Comparison of ENCODE assay signal across 17 cellular contexts in the genomic region with DNA sequence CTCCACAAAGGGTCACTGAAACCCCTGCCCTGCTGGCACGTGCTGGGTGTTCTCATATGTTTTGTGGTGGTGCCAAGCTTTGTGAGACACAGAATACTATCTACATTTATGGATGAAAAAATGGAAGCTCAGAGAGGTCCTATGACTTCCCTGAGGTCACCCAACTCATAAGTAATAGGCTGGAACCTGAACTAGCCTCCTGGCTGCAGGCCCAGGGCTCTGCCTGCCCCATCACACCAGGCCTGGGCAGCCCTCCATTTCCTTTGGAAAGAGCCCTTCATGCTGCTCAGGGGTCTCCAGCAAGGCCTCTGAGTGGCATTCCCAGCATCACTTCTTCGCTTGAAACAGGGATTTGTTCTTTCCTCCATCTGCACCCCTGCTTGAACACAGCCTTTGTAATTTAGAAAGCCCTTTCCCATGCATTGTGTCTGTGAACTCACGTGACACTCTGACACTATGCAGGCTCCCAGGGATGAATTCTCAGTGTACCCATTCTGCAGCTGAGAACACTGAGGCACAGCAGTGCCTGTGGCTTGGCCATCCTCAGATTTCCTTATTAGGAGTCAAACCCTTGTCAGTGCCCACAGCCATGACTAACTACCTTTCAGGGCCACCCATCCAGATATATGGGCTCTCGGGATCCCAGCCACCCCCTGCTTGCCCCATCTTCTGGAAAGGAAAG.
A peak's percentile ranks its signal among the peaks of the same experiment; 100 is the strongest.
DNase-seq lines count a peak whose midpoint lies in the region; ATAC-seq, FAIRE-seq and TF ChIP-seq lines count a peak whose summit lies in the region.
"Had no signal": no experiment of that assay in that cellular context is flagged by ENCODE, and none has a peak within 500 bp of the region (broad histone marks: within the 10 kb centered on the region; RNA-seq: fewer than 3 reads in every experiment).

No MANE protein-coding gene starts in this region.

- H3K9me3 ChIP-seq in Caco-2, result no peaks in the 10 kb centered on the region
- no peaks in the 10 kb centered on the region for H3K9me3 ChIP-seq in K562 (replicated peaks; ENCODE audit: control insufficient read depth, insufficient read depth, low read depth, low read length)
- H3K9me3 ChIP-seq in heart right ventricle, result no peaks in the 10 kb centered on the region
- no peaks in the 10 kb centered on the region for H3K9me3 ChIP-seq in psoas muscle
- H3K9me3 ChIP-seq: tibial artery had no signal

- no peak for TF ChIP-seq EP300 in K562 (IDR thresholded peaks at IDR 0.05; ENCODE audit: low read length)

- H2AFZ ChIP-seq in K562 (ENCODE audit: low read depth, low read length), result no peak overlapping the region

- no peak for ATAC-seq in K562
- no peak for ATAC-seq in heart right ventricle
- ATAC-seq in psoas muscle, result peak in 3 of 4 donors; percentile 22 to 38 (median 33)

- no peak for TF ChIP-seq RAD21 in K562 (CRISPR knock-in tag; conservative IDR thresholded peaks at IDR 0.05 in 1 of 2, IDR thresholded peaks at IDR 0.05 in 1 of 2)

- TF ChIP-seq CTCF in Caco-2 (IDR thresholded peaks at IDR 0.05; ENCODE audit: insufficient read depth in 1 of 2, low read depth in 1 of 2, low read length in 1 of 2, severe bottlenecking in 1 of 2, unreplicated experiment in 1 of 2) (no peak), K562 (IDR thresholded peaks at IDR 0.05 in 2 of 3, conservative IDR thresholded peaks at IDR 0.05 in 1 of 3; ENCODE audit: insufficient read depth in 2 of 3, low read depth in 1 of 3, low read length in 3 of 3) (no peak), heart right ventricle (IDR thresholded peaks at IDR 0.05) (no peak), psoas muscle (IDR thresholded peaks at IDR 0.05) (no peak)

- no TSS peak for BruUV-seq in Caco-2 (replicated peaks; lab: Mats Ljungman, UMichigan)
- no TSS peak for BruUV-seq in K562 (replicated peaks; lab: Mats Ljungman, UMichigan)

- POLR2A ChIA-PET in Caco-2 (lab: Charles Lee) (no interaction called here), K562 (lab: Yijun Ruan, JAX) (no interaction called here)

- no peaks in the 10 kb centered on the region for H3K9me3 Mint-ChIP-seq in Caco-2 (ENCODE audit: unreplicated experiment)
- H3K9me3 Mint-ChIP-seq: activated naive CD4-positive, alpha-beta T cell treated with anti-CD3 and anti-CD28 coated beads, Interleukin-2, amount 10 ng/mL, durations not matched to agents 7 days and 5 days; T-helper 1 cell treated with Interleukin-12 subunit alpha and Interleukin-12 subunit beta and Interleukin-4 antibody, amounts not matched to agents 30 μg/mL and 1 μg/mL, for 36 hours had no signal

- H3K27me3 ChIP-seq in Caco-2 (replicated peaks; ENCODE audit: control insufficient read depth, insufficient read depth, low read length) (no peaks in the 10 kb centered on the region), K562 (ENCODE audit: control insufficient read depth in 2 of 2, insufficient read depth in 2 of 2, low read length in 2 of 2) (no peaks in the 10 kb centered on the region), heart right ventricle (no peaks in the 10 kb centered on the region), psoas muscle (ENCODE audit: insufficient read depth in 3 of 3, low read length in 2 of 3) (no peaks in the 10 kb centered on the region)
- H3K27me3 ChIP-seq: tibial artery had no signal

- no peak overlapping the region for H3K9ac ChIP-seq in K562 (ENCODE audit: insufficient read depth in 1 of 2, low read depth in 2 of 2, low read length in 2 of 2)

- H3K27ac ChIP-seq in K562 (ENCODE audit: extremely low read depth, low read depth, low read length) (no peak overlapping the region), heart right ventricle (peak overlapping the region in 9 of 10 donors; percentile 8 to 94 (median 80)), psoas muscle (no peak overlapping the region)
- H3K27ac ChIP-seq: tibial artery had no signal

- H3K36me3 Mint-ChIP-seq in Caco-2 (ENCODE audit: insufficient read depth, unreplicated experiment), result peaks cover 54% of the 10 kb centered on the region
- H3K36me3 Mint-ChIP-seq: activated naive CD4-positive, alpha-beta T cell treated with anti-CD3 and anti-CD28 coated beads, Interleukin-2, amount 10 ng/mL, durations not matched to agents 7 days and 5 days had no signal

- intact Hi-C loops in Caco-2 (cut with micrococcal nuclease; ENCODE audit: unreplicated experiment) (no loop called here), K562 (cut with micrococcal nuclease) (no loop called here), heart right ventricle (cut with DNase I) (no loop called here), psoas muscle (cut with DNase I) (no loop called here)

- in situ Hi-C loops in K562 (cut with MboI), result no loop called here

- no peak for DNase-seq in Caco-2
- no peak for DNase-seq in K562 (ENCODE audit: extremely low read depth in 1 of 4, low spot score in 3 of 4)
- no peak for DNase-seq in heart right ventricle
- DNase-seq in psoas muscle, result no peak
- no peak for DNase-seq in activated gamma-delta T cell (lab: John Stamatoyannopoulos, UW)
- DNase-seq in LoVo (ENCODE audit: low spot score), result no peak
- no peak for DNase-seq in NCI-H526 (lab: John Stamatoyannopoulos, UW)
- DNase-seq in T-helper 2 cell, result no peak
- DNase-seq: activated CD8-positive, alpha-beta memory T cell treated with anti-CD3 and anti-CD28 coated beads, Interleukin-2, amount 50 U/mL, for 48 hours; activated naive CD4-positive, alpha-beta T cell treated with anti-CD3 and anti-CD28 coated beads, Interleukin-2, amount 10 ng/mL, durations not matched to agents 7 days and 5 days; effector memory CD4-positive, alpha-beta T cell; NCI-H187; tibial artery had no signal

- H4K20me1 ChIP-seq in K562 (replicated peaks; ENCODE audit: control insufficient read depth, insufficient read depth, low read length), result peaks cover 20% of the 10 kb centered on the region

- no peak overlapping the region for H3K4me3 Mint-ChIP-seq in Caco-2 (ENCODE audit: unreplicated experiment)
- H3K4me3 Mint-ChIP-seq: activated naive CD4-positive, alpha-beta T cell treated with anti-CD3 and anti-CD28 coated beads, Interleukin-2, amount 10 ng/mL, durations not matched to agents 7 days and 5 days; B cell; T-helper 1 cell treated with Interleukin-12 subunit alpha and Interleukin-12 subunit beta and Interleukin-4 antibody, amounts not matched to agents 30 μg/mL and 1 μg/mL, for 36 hours had no signal

- CTCF ChIA-PET in Caco-2 (lab: Charles Lee), result no interaction called here
- CTCF ChIA-PET in K562 (lab: Yijun Ruan, JAX; ENCODE audit: low intra/inter-chr PET ratio), result no interaction called here

- H3K4me1 Mint-ChIP-seq in Caco-2 (ENCODE audit: low read depth, unreplicated experiment), result no peaks in the 10 kb centered on the region
- H3K4me1 Mint-ChIP-seq: activated naive CD4-positive, alpha-beta T cell treated with anti-CD3 and anti-CD28 coated beads, Interleukin-2, amount 10 ng/mL, durations not matched to agents 7 days and 5 days; B cell had no signal

- no peaks in the 10 kb centered on the region for H3K79me2 ChIP-seq in K562 (ENCODE audit: control insufficient read depth, insufficient read depth, low read length)

- H3K27ac Mint-ChIP-seq in Caco-2 (ENCODE audit: unreplicated experiment), result peak overlapping the region; percentile 64
- H3K27ac Mint-ChIP-seq: activated naive CD4-positive, alpha-beta T cell treated with anti-CD3 and anti-CD28 coated beads, Interleukin-2, amount 10 ng/mL, durations not matched to agents 7 days and 5 days; B cell; progenitor cell of endocrine pancreas; T-helper 1 cell treated with Interleukin-12 subunit alpha and Interleukin-12 subunit beta and Interleukin-4 antibody, amounts not matched to agents 30 μg/mL and 1 μg/mL, for 36 hours had no signal

- no peak overlapping the region for H3K4me2 ChIP-seq in K562 (ENCODE audit: insufficient read depth, low read length)

- no peak for FAIRE-seq in K562 (lab: Jason Lieb, UNC)
- FAIRE-seq: islet of Langerhans had no signal

- TF ChIP-seq POLR2A in K562 (conservative IDR thresholded peaks at IDR 0.05), result no peak

- 64% methylated on average over 4 of the region's 4 CpGs for WGBS in K562 (ENCODE audit: insufficient coverage, low coverage, missing lambda C conversion rate)
- 70 to 79% methylated on average over 4 of the region's 4 CpGs for WGBS in heart right ventricle, 2 donors
- 79 to 88% (median 87%) methylated on average over 4 of the region's 4 CpGs for WGBS in psoas muscle, 3 donors

- H3K4me1 ChIP-seq in Caco-2 (no peaks in the 10 kb centered on the region), K562 (replicated peaks in 1 of 2; ENCODE audit: control insufficient read depth in 2 of 2, insufficient read depth in 2 of 2, low read length in 2 of 2) (peaks cover 0 to 18% of the 10 kb centered on the region in 2 experiments; a peak in 3 of 5 replicates), heart right ventricle (peaks cover 44 to 63% (median 59%) of the 10 kb centered on the region in 9 donors), psoas muscle (peaks cover 20% of the 10 kb centered on the region)

- H3K36me3 ChIP-seq in Caco-2 (ENCODE audit: control insufficient read depth, insufficient read depth, low read length), result peaks cover 13% of the 10 kb centered on the region
- peaks cover 51% of the 10 kb centered on the region; the same call in 2 of the 3 replicates for H3K36me3 ChIP-seq in K562 (ENCODE audit: control insufficient read depth, insufficient read depth, low read length)
- peaks cover 0 to 63% (median 22%) of the 10 kb centered on the region in 9 donors for H3K36me3 ChIP-seq in heart right ventricle
- peaks cover 2 to 45% of the 10 kb centered on the region in 2 donors for H3K36me3 ChIP-seq in psoas muscle (ENCODE audit: insufficient read depth in 1 of 2, low read depth in 1 of 2)

- H3K4me3 ChIP-seq in Caco-2 (ENCODE audit: low read depth, low read length), result no peak overlapping the region
- H3K4me3 ChIP-seq in K562, result no peak overlapping the region
- H3K4me3 ChIP-seq in heart right ventricle, result no peak overlapping the region
- H3K4me3 ChIP-seq in psoas muscle, result no peak overlapping the region
- H3K4me3 ChIP-seq: tibial artery had no signal

- no peaks in the 10 kb centered on the region for H3K9me1 ChIP-seq in K562 (ENCODE audit: control insufficient read depth, insufficient read depth, low read length)

- no peaks in the 10 kb centered on the region for H3K27me3 Mint-ChIP-seq in Caco-2 (ENCODE audit: insufficient read depth, unreplicated experiment)
- H3K27me3 Mint-ChIP-seq: activated naive CD4-positive, alpha-beta T cell treated with anti-CD3 and anti-CD28 coated beads, Interleukin-2, amount 10 ng/mL, durations not matched to agents 7 days and 5 days; B cell; progenitor cell of endocrine pancreas had no signal

TF ChIP-seq in K562, 482 proteins besides CTCF, POLR2A, EP300 and RAD21 (continues in another document):
- peak; percentile 87 for TF ChIP-seq BCOR (IDR thresholded peaks at IDR 0.05)
- TF ChIP-seq CBX1 (IDR thresholded peaks at IDR 0.05; ENCODE audit: low read depth), result 0 out of 2 replicates have a peak, but pooled peaks have one; percentile 33
- TF ChIP-seq SMARCA5 (IDR thresholded peaks at IDR 0.05), result peak; percentile 60; the same call in 1 of the 2 replicates
- peak; percentile 68 for TF ChIP-seq RBM25 (IDR thresholded peaks at IDR 0.05; ENCODE audit: low read depth, low read length, severe bottlenecking)
- no peak for TF ChIP-seq L3MBTL2 (IDR thresholded peaks at IDR 0.05)
- peak in 1 of 2 experiments; percentile 46; a peak in 1 of 4 replicates for TF ChIP-seq RCOR1 (IDR thresholded peaks at IDR 0.05; ENCODE audit: borderline replicate concordance in 1 of 2, low read depth in 2 of 2, low read length in 2 of 2)
- TF ChIP-seq ADNP (tag; IDR thresholded peaks at IDR 0.05), result peak; percentile 82
- TF ChIP-seq ZNF24 (IDR thresholded peaks at IDR 0.05), result 0 out of 2 replicates have a peak, but pooled peaks have one; percentile 43

Comparison
In these comparisons a context has a peak if more than half of its experiments do, and no peak if none do; other contexts are left out.
1. ATAC-seq: peak in psoas muscle (3 of 4); none in K562 (single experiment) and heart right ventricle (0 of 8).
2. H3K27ac ChIP-seq: peak in heart right ventricle (9 of 10); none in K562 (single experiment) and psoas muscle (single experiment).